1 cellular context compared by ENCODE assay signal in genomic region chr15:27826411-27826810, GRCh38.
TF ChIP-seq lines count a peak whose summit lies in the region.

No MANE protein-coding gene starts in this region.

TF ChIP-seq in H1, 55 proteins besides CTCF, POLR2A, EP300 and RAD21 (continued from another document):
- TF ChIP-seq CHD7 (IDR thresholded peaks at IDR 0.05; ENCODE audit: insufficient replicate concordance, low read length) (no peak), SIX5 (IDR thresholded peaks at IDR 0.05; ENCODE audit: low read depth, low read length) (no peak), MAX (IDR thresholded peaks at IDR 0.05) (no peak), TAF7 (optimal IDR thresholded peaks at IDR 0.05; ENCODE audit: borderline replicate concordance, low read depth, low read length) (no peak), KDM5A (IDR thresholded peaks at IDR 0.05; ENCODE audit: low read length) (no peak), RFX5 (IDR thresholded peaks at IDR 0.05; ENCODE audit: borderline replicate concordance, low read depth, low read length) (no peak), GTF2F1 (IDR thresholded peaks at IDR 0.05; ENCODE audit: borderline replicate concordance, low read depth, low read length) (no peak), TAF1 (IDR thresholded peaks at IDR 0.05; ENCODE audit: low read depth, low read length) (no peak), NANOG (IDR thresholded peaks at IDR 0.05; ENCODE audit: insufficient read depth, low read depth, low read length, poor library complexity, severe bottlenecking) (no peak), RXRA (IDR thresholded peaks at IDR 0.05; ENCODE audit: insufficient read depth, low read depth, low read length) (no peak), CEBPB (IDR thresholded peaks at IDR 0.05; ENCODE audit: low read depth, low read length) (no peak), EZH2 (IDR thresholded peaks at IDR 0.05; ENCODE audit: low read depth, low read length, severe bottlenecking) (no peak), SIN3A (conservative IDR thresholded peaks at IDR 0.05 in 1 of 2, IDR thresholded peaks at IDR 0.05 in 1 of 2; ENCODE audit: low read depth in 1 of 2, low read length in 2 of 2) (no peak), POLR2AphosphoS5 (IDR thresholded peaks at IDR 0.05; ENCODE audit: low read depth, low read length) (no peak), BCL11A (IDR thresholded peaks at IDR 0.05; ENCODE audit: low read depth in 2 of 2, low read length in 2 of 2) (no peak)
TF ChIP-seq in H1: peak in this region for 0.
